ENCODE assay signal across 9 cellular contexts in the genomic region with DNA sequence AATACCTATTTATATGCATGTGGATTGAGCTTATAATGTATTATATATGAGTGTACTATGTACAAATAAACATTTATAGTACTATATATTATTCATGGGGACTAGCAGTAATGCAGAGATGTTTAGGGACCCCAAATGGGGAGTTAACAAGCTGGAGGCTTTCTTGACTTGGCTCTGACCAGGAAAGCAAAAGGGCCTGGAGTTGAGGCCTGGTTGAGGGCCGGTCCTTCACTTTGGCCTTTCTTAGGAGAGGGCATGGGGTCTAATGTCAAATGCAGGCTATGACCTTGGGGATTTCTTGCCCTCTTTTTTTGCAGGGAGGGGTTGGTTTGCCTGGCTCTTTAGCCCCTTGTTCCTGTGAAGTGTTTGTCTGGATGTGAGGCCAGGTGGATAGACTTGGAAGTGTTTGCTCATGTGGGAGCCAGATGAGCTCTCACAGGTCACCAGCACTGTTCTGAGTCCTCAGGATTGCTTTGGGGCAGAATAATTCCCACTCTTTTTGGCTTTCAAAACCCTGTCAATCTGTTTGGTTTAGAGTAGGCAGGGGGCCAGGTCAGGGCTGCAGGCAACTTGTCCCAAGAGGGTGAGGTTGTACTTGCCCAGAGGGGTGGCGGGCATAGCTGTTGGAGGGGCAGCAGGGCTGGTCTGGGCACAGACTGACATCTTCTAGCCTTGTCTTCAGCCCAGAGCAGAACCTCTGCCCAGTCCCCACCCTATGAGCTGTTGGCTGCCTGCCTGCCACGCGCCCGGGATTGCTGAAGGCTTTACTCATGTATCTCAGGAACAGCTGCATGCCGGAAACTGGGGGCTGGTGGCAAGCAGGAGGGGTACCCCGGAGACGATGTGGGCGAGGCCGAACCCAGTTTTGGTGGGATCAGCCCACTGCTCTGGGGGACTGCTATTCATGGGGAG. TPM values are rescaled to one million over a fixed set of nuclear protein-coding genes. Genes with fewer than 3 reads are reported as not detected.
A peak's percentile ranks its signal among the peaks of the same experiment; 100 is the strongest.
DNase-seq lines count a peak whose midpoint lies in the region; TF ChIP-seq lines count a peak whose summit lies in the region.
"Had no signal": no experiment of that assay in that cellular context is flagged by ENCODE, and none has a peak within 500 bp of the region (broad histone marks: within the 10 kb centered on the region; RNA-seq: fewer than 3 reads in every experiment).

No MANE protein-coding gene starts in this region.

- no peak overlapping the region for H3K4me2 ChIP-seq in MM.1S (ENCODE audit: low read depth, low read length)

- TF ChIP-seq CTCF in AG09309 (IDR thresholded peaks at IDR 0.05; ENCODE audit: control insufficient read depth, insufficient read depth, low read depth, low read length, missing control alignments) (no peak), epithelial cell of esophagus (IDR thresholded peaks at IDR 0.05; ENCODE audit: insufficient read depth, low read depth, low read length, missing control alignments) (no peak), MM.1S (IDR thresholded peaks at IDR 0.05; ENCODE audit: low read length) (no peak)

- H3K4me3 ChIP-seq in AG09309 (ENCODE audit: control insufficient read depth, low read depth, low read length) = peak overlapping the region; percentile 10; the same call in 1 of the 2 replicates
- H3K4me3 ChIP-seq in epithelial cell of esophagus (ENCODE audit: low read length) = no peak overlapping the region
- H3K4me3 ChIP-seq in MM.1S (ENCODE audit: low read length) = no peak overlapping the region

- no peaks in the 10 kb centered on the region for H3K4me1 ChIP-seq in MM.1S (ENCODE audit: low read length)

- peaks cover 24% of the 10 kb centered on the region for H3K79me2 ChIP-seq in MM.1S (ENCODE audit: low read length)

- H4K20me1 ChIP-seq in MM.1S (ENCODE audit: insufficient read depth, low read length) = no peaks in the 10 kb centered on the region

- no peaks in the 10 kb centered on the region for H3K9me2 ChIP-seq in MM.1S (replicated peaks; ENCODE audit: insufficient read depth, low read length)

- no peaks in the 10 kb centered on the region for H3K27me3 ChIP-seq in MM.1S (replicated peaks; ENCODE audit: insufficient read depth, low read length)

- no peaks in the 10 kb centered on the region for H3F3A ChIP-seq in MM.1S (ENCODE audit: insufficient read depth, low read length)

- no peak overlapping the region for H3K9ac ChIP-seq in MM.1S (ENCODE audit: low read length)

- H2AFZ ChIP-seq in MM.1S (ENCODE audit: low read length) = no peak overlapping the region

- no peaks in the 10 kb centered on the region for H3K9me3 ChIP-seq in MM.1S (replicated peaks; ENCODE audit: insufficient read depth, low read length)

- no peaks in the 10 kb centered on the region for H3K36me3 ChIP-seq in MM.1S (replicated peaks; ENCODE audit: insufficient read depth, low read length)

- DNase-seq in AG09309 (ENCODE audit: low read depth) (no peak), NCI-H2196 treated with DMSO at 0.1 percent for 48 hours (lab: John Stamatoyannopoulos, UW; ENCODE audit: unreplicated experiment) (peak; percentile 34), epithelial cell of esophagus (ENCODE audit: low read depth) (peak; percentile 79), myocyte (ENCODE audit: low read depth) (peak; percentile 96), NCI-H187 treated with DMSO at 0.1 percent for 48 hours (lab: John Stamatoyannopoulos, UW) (no peak), MM.1S (no peak), NK-92 (lab: John Stamatoyannopoulos, UW; ENCODE audit: unreplicated experiment) (no peak)
- DNase-seq in activated T-cell treated with anti-CD3 and anti-CD28 coated beads, Interleukin-2, amount 50 U/mL, for 1 hour = no peak
- DNase-seq: naive thymus-derived CD4-positive, alpha-beta T cell had no signal

- H3K27ac ChIP-seq in MM.1S (ENCODE audit: low read length) = no peak overlapping the region

RNA-seq across cellular contexts. Expression of gene TJAP1, which starts 14.6 kb away (rescaled TPM):
- total RNA-seq in myocyte = 26.7 and 39.6 TPM in 2 replicates
- 33.7 TPM for polyA plus RNA-seq in myocyte (2012)

RNA-seq across cellular contexts. Expression of gene LRRC73, which starts 18.1 kb away (rescaled TPM):
- total RNA-seq in myocyte = 1.6 and 2.0 TPM in 2 replicates
- 3.7 TPM for polyA plus RNA-seq in myocyte (2012)
- polyA plus RNA-seq: naive thymus-derived CD4-positive, alpha-beta T cell had no signal

RNA-seq across cellular contexts. Expression of gene YIPF3, which starts 24.7 kb away (rescaled TPM):
- 199 and 250 TPM in 2 replicates for total RNA-seq in myocyte
- polyA plus RNA-seq in myocyte (2012) = 175 TPM

RNA-seq across cellular contexts. Expression of gene POLR1C, which starts 24.9 kb away (rescaled TPM):
- total RNA-seq in myocyte = 23.5 and 26.5 TPM in 2 replicates
- 32.3 TPM for polyA plus RNA-seq in myocyte (2012)

RNA-seq across cellular contexts. Expression of gene DLK2, which starts 36.7 kb away (rescaled TPM):
- total RNA-seq in myocyte = 3.3 and 6.2 TPM in 2 replicates
- 4.1 TPM for polyA plus RNA-seq in myocyte (2012)

Comparison
In these comparisons a context has a peak if more than half of its experiments do, and no peak if none do; other contexts are left out.
1. DNase-seq: peak in NCI-H2196 treated with DMSO at 0.1 percent for 48 hours (single experiment), epithelial cell of esophagus (single experiment) and myocyte (single experiment); none in AG09309 (single experiment), NCI-H187 treated with DMSO at 0.1 percent for 48 hours (single experiment), activated T-cell treated with anti-CD3 and anti-CD28 coated beads, Interleukin-2, amount 50 U/mL, for 1 hour (single experiment), MM.1S (single experiment) and NK-92 (single experiment).